8 cellular contexts compared by ENCODE assay signal in the genomic region with DNA sequence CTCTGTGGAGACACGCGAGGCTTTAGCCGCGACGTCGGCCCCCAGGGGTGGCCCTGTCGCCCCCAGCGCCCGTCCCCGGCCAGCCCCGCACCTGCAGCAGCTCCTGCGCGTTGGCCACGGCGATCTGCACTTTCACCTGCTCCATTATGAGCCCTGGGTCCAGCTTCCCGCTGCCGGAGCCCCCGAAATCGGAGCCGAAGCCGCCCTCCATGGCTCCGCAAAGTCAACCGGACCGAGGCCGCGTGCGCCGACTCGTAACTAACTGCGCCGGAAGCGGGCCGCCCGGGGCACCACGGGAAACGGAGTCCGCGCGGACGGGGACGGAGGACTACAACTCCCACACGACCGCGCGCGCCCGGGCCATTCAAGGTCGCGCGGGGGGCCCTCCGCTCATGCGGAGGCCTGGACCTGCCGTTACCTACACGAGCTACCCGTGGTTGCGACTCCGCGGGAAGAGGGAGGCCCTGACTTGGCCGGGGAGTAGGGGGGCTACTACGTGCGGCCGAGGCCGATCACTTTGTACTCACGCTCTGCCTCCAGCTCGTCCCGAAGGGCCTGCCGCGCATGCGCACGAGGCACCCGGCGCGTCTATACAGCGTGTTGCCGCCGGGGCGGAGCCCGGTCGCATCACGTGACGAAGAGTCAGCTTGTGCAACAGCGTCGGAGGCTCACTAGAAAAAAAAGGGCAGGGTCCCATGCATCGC. TPM values are rescaled to one million over a fixed set of nuclear protein-coding genes. Genes with fewer than 3 reads are reported as not detected.
DNase-seq lines count a peak whose midpoint lies in the region; ATAC-seq and TF ChIP-seq lines count a peak whose summit lies in the region.

A gene (minus strand): TSS at position 264 of the 704 bp plus-strand sequence. CDS start 53 bp downstream, at position 211.

- no peaks in the 10 kb centered on the region for H3K27me3 Mint-ChIP-seq in activated B cell treated with CpG ODN at 0.5 μM for 24 hours
- peaks cover 3 to 9% (median 8%) of the 10 kb centered on the region in 3 donors for H3K27me3 Mint-ChIP-seq in immature natural killer cell (ENCODE audit: low read depth in 3 of 3)

- H3K4me1 Mint-ChIP-seq in activated B cell treated with CpG ODN at 0.5 μM for 24 hours (peaks cover 21% of the 10 kb centered on the region), immature natural killer cell (peaks cover 13 to 17% of the 10 kb centered on the region in 2 donors)

- H3K27ac Mint-ChIP-seq in activated B cell treated with CpG ODN at 0.5 μM for 24 hours (peak within 1 kb of the TSS; percentile 95), immature natural killer cell (peak within 1 kb of the TSS; percentile 91 to 97 (median 96))

- intact Hi-C loops in activated B cell treated with CpG ODN at 0.5 μM for 24 hours (cut with micrococcal nuclease): loop anchor here (1.0 kb wide), 6 partner anchors 30 to 356 kb away; a partner anchor contains a TSS

- ATAC-seq in GM19025 (IDR thresholded peaks at IDR 0.05; ENCODE audit: low read depth, unreplicated experiment) (peak; percentile 76), HG03280 (IDR thresholded peaks at IDR 0.05; ENCODE audit: unreplicated experiment) (peak; percentile 79), activated B cell treated with CpG ODN at 0.5 μM for 24 hours (ENCODE audit: low read depth) (peak; percentile 94)

- H3K36me3 Mint-ChIP-seq in activated B cell treated with CpG ODN at 0.5 μM for 24 hours (ENCODE audit: low read depth) (peaks cover 30% of the 10 kb centered on the region), immature natural killer cell (no peaks in the 10 kb centered on the region)

- no peak for TF ChIP-seq CTCF in AG09309 (IDR thresholded peaks at IDR 0.05; ENCODE audit: control insufficient read depth, insufficient read depth, low read depth, low read length, missing control alignments)
- TF ChIP-seq CTCF in activated B cell treated with CpG ODN at 0.5 μM for 24 hours (IDR thresholded peaks at IDR 0.05): no peak
- TF ChIP-seq CTCF in cardiac fibroblast (IDR thresholded peaks at IDR 0.05; ENCODE audit: low read depth, low read length): no peak

- POLR2A ChIA-PET in activated B cell treated with CpG ODN at 0.5 μM for 24 hours (lab: Charles Lee): interaction anchor here (0.5 to 1.5 kb wide), 30 partner anchors 11 to 523 kb away, joined by 3 to 24 read pairs (median 4); a partner anchor contains a TSS

- DNase-seq in AG09309 (ENCODE audit: low read depth): peak; percentile 78
- peak; percentile 92 for DNase-seq in NCI-H345 treated with DMSO at 0.1 percent for 48 hours (lab: John Stamatoyannopoulos, UW; ENCODE audit: unreplicated experiment)
- DNase-seq in activated B cell treated with CpG ODN at 0.5 μM for 24 hours: peak; percentile 99
- peak; percentile 97 to 98 for DNase-seq in cardiac fibroblast (ENCODE audit: low read depth in 2 of 2)
- peak; percentile 97 to 98 (median 98) for DNase-seq in immature natural killer cell
- peak; percentile 97 for DNase-seq in smooth muscle cell of the brain vasculature (ENCODE audit: low read depth, low spot score)

- H3K4me3 ChIP-seq in AG09309 (ENCODE audit: control insufficient read depth, low read depth, low read length) (peak within 1 kb of the TSS; percentile 76), cardiac fibroblast (replicated peaks in 1 of 2; ENCODE audit: low read depth in 2 of 2, low read length in 2 of 2) (peak within 1 kb of the TSS; percentile 74 to 90)

- CTCF ChIA-PET in activated B cell treated with CpG ODN at 0.5 μM for 24 hours (lab: Charles Lee): interaction anchor here (0.7 to 1.6 kb wide), 4 partner anchors 29 to 186 kb away, joined by 3 to 5 read pairs (median 3); a partner anchor contains a TSS

- H3K4me3 Mint-ChIP-seq in activated B cell treated with CpG ODN at 0.5 μM for 24 hours (peak within 1 kb of the TSS; percentile 90), immature natural killer cell (peak within 1 kb of the TSS; percentile 88 to 97 (median 94))

- H3K9me3 Mint-ChIP-seq in activated B cell treated with CpG ODN at 0.5 μM for 24 hours: no peaks in the 10 kb centered on the region
- no peaks in the 10 kb centered on the region for H3K9me3 Mint-ChIP-seq in immature natural killer cell

RNA-seq across cellular contexts. Expression of the gene that starts here (rescaled TPM):
- total RNA-seq in activated B cell treated with CpG ODN at 0.5 μM for 24 hours: 63.9 and 65.3 TPM in 2 replicates
- 10 to 100 TPM; 74.3 to 99.6 (median 84.9) TPM for polyA plus RNA-seq in immature natural killer cell

Comparison
In these comparisons a context has a peak if more than half of its experiments do, and no peak if none do; other contexts are left out.
1. Peak in every context shown above with its lines: DNase-seq, ATAC-seq and H3K4me3 ChIP-seq.